Comparison of ENCODE assay signal across 8 cellular contexts in the genomic region with DNA sequence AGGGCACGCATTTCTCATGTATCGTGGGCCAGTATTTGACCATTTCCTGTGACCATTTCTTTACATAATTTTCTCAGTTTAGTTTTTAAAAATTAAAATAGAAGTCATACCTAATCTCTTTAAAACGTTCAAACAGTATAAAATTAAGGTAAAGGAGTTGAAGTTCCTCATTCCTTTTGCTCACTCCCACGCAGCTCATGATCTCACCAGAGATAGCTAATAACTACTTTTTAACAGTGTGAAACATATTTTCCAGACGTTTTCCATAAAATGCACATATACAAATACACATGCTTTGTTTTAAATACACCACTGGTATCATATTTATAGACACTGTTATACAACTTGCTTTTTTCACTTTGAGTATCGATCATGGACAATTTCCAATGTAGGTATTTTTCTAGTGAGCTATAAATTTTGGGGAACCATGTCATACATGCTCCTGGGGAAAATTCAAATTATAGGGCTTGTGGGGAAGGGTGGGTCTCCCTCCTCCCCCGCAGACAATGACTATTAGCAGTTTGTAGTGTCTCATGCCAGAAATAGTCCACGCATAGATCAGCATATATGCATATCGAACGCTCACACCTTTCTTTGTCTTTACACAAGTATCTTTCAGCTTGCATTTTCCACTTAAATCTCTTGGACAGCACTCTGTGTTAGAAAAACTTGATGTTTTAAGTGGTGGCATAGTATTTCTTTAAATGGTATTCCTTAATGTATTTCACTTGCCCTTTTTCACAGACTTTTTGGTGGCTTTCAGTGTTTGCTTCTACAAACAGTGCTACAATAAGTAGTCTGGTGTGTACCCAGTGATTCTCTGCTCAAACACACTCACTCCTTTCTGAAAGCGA.
DNase-seq lines count a peak whose midpoint lies in the region; ATAC-seq and TF ChIP-seq lines count a peak whose summit lies in the region.

No MANE protein-coding gene starts in this region.

- peak overlapping the region; percentile 59 for H3K4me2 ChIP-seq in SU-DHL-6 (ENCODE audit: low read depth, low read length, poor library complexity, severe bottlenecking)

- 38% methylated on average over 11 of the region's 11 CpGs for WGBS in liver

- H3F3A ChIP-seq in SU-DHL-6 (ENCODE audit: insufficient read depth), result no peaks in the 10 kb centered on the region

- H3K79me2 ChIP-seq in SU-DHL-6 (ENCODE audit: insufficient read depth, low read length), result no peaks in the 10 kb centered on the region

- peak overlapping the region; percentile 46 for H2AFZ ChIP-seq in SU-DHL-6 (ENCODE audit: low read depth, low read length, severe bottlenecking)

- peak overlapping the region; percentile 48 for H3K9ac ChIP-seq in SU-DHL-6 (ENCODE audit: low read length)
- H3K9ac ChIP-seq in liver (ENCODE audit: low read depth in 1 of 2, low read length in 2 of 2), result peak overlapping the region; percentile 72 to 97

- no peaks in the 10 kb centered on the region for H3K36me3 ChIP-seq in SU-DHL-6 (ENCODE audit: low read length)
- H3K36me3 ChIP-seq in liver (ENCODE audit: control insufficient read depth in 4 of 4, insufficient read depth in 3 of 4, low read depth in 1 of 4, low read length in 3 of 4), result no peaks in the 10 kb centered on the region

- peak overlapping the region; percentile 22; the same call in 1 of the 2 replicates for H3K27ac ChIP-seq in SU-DHL-6 (ENCODE audit: low read depth, low read length)
- peak overlapping the region; percentile 88 to 96 for H3K27ac ChIP-seq in liver (ENCODE audit: low read depth in 1 of 2, low read length in 2 of 2)

- TF ChIP-seq RAD21 in liver (IDR thresholded peaks at IDR 0.05), result no peak

- H3K27me3 ChIP-seq in SU-DHL-6 (ENCODE audit: low read length), result no peaks in the 10 kb centered on the region
- H3K27me3 ChIP-seq in liver (ENCODE audit: control insufficient read depth in 4 of 4, insufficient read depth in 4 of 4, low read length in 3 of 4), result no peaks in the 10 kb centered on the region

- ATAC-seq in GM21526 (IDR thresholded peaks at IDR 0.05; ENCODE audit: low FRiP score, unreplicated experiment) (peak; percentile 34), GM21723 (IDR thresholded peaks at IDR 0.05; ENCODE audit: unreplicated experiment) (no peak)

- peaks cover 2 to 35% (median 29%) of the 10 kb centered on the region in 4 donors for H3K4me1 ChIP-seq in liver (ENCODE audit: control insufficient read depth in 4 of 4, insufficient read depth in 4 of 4, low read length in 3 of 4)

- DNase-seq in AG10803 (ENCODE audit: low read depth) (peak; percentile 29), dermis blood vessel endothelial cell (no peak), NCI-H128 (lab: John Stamatoyannopoulos, UW; ENCODE audit: unreplicated experiment) (no peak)
- no peak for DNase-seq in activated effector memory CD4-positive, alpha-beta T cell treated with anti-CD3 and anti-CD28 coated beads, Interleukin-2, amount 50 U/mL, for 16 hours

- H3K9me3 ChIP-seq in SU-DHL-6 (ENCODE audit: insufficient read depth, low read length), result no peaks in the 10 kb centered on the region
- H3K9me3 ChIP-seq in liver (ENCODE audit: control insufficient read depth in 4 of 4, low read length in 3 of 4), result no peaks in the 10 kb centered on the region

- TF ChIP-seq CTCF in AG10803 (conservative IDR thresholded peaks at IDR 0.05; ENCODE audit: low read length), result no peak
- no peak for TF ChIP-seq CTCF in SU-DHL-6 (IDR thresholded peaks at IDR 0.05; ENCODE audit: insufficient read depth, low read length, poor library complexity, severe bottlenecking)
- no peak for TF ChIP-seq CTCF in liver (IDR thresholded peaks at IDR 0.05; ENCODE audit: low read depth, low read length, missing input control)

- no peaks in the 10 kb centered on the region for H3K9me2 ChIP-seq in SU-DHL-6 (replicated peaks; ENCODE audit: insufficient read depth, low read length)

- no peaks in the 10 kb centered on the region for H4K20me1 ChIP-seq in SU-DHL-6 (ENCODE audit: low read depth, low read length)

- H3K4me3 ChIP-seq in AG10803 (ENCODE audit: low read length), result peak overlapping the region; percentile 54
- peak overlapping the region; percentile 27 for H3K4me3 ChIP-seq in SU-DHL-6 (ENCODE audit: insufficient read depth, low read length, poor library complexity, severe bottlenecking)
- peak overlapping the region in 2 of 3 donors; percentile 12 to 35 for H3K4me3 ChIP-seq in liver (ENCODE audit: low read depth in 1 of 3, low read length in 3 of 3)

TF ChIP-seq in liver, 16 proteins besides CTCF, POLR2A, EP300 and RAD21:
- TF ChIP-seq YY1 (IDR thresholded peaks at IDR 0.05) (peak; percentile 7), RXRA (IDR thresholded peaks at IDR 0.05) (no peak), EGR1 (IDR thresholded peaks at IDR 0.05; ENCODE audit: low read depth in 2 of 2) (no peak), SP1 (IDR thresholded peaks at IDR 0.05) (peak; percentile 7)
